In genomic region chr5:66595877-66596790, GRCh38 we compare ENCODE assay signal across 8 cellular contexts. TPM values are rescaled to one million over a fixed set of nuclear protein-coding genes. Genes with fewer than 3 reads are reported as not detected.
A peak's percentile ranks its signal among the peaks of the same experiment; 100 is the strongest.
DNase-seq lines count a peak whose midpoint lies in the region; ATAC-seq, FAIRE-seq and TF ChIP-seq lines count a peak whose summit lies in the region.

MAST4 (plus strand) TSS chr5:66596393; CDS start chr5:66596656, 263 bp downstream.

- TF ChIP-seq POLR2A in GM12892 (IDR thresholded peaks at IDR 0.05; ENCODE audit: low read depth, low read length) = no peak

- no peak for TF ChIP-seq CTCF in astrocyte of the spinal cord (IDR thresholded peaks at IDR 0.05; ENCODE audit: low read depth, low read length)

- in situ Hi-C loops in astrocyte of the spinal cord (cut with HindIII; ENCODE audit: low sequenced_read_pairs) = no loop called here

- H3K4me3 ChIP-seq in astrocyte of the spinal cord (ENCODE audit: low read depth, low read length) = peak within 1 kb of the TSS; percentile 41

- FAIRE-seq in GM12892 (lab: Jason Lieb, UNC) = peak; percentile 92

- peak; percentile 100 for ATAC-seq in HG02798 (IDR thresholded peaks at IDR 0.05; ENCODE audit: poor library complexity, unreplicated experiment)

- DNase-seq in GM12892 (ENCODE audit: insufficient read length) (peak; percentile 85), NCI-H1105 treated with DMSO at 0.1 percent for 48 hours (lab: John Stamatoyannopoulos, UW) (peak; percentile 68), T follicular helper cell (ENCODE audit: low read depth) (peak; percentile 3), astrocyte of the spinal cord (ENCODE audit: low read depth, low spot score) (peak; percentile 89), hypothalamus (lab: John Stamatoyannopoulos, UW) (peak in 49 of 51 donors; percentile 7 to 83 (median 60)), putamen (ENCODE audit: low spot score) (peak; percentile 74)
- no peak for DNase-seq in central memory CD4-positive, alpha-beta T cell

RNA-seq across cellular contexts. Expression of gene MAST4, which starts in this region (rescaled TPM):
- polyA plus RNA-seq in GM12892 (2012; ENCODE audit: missing spikeins) = 0.74 TPM
